Comparison of ENCODE assay signal across 1 cellular context in the genomic region with DNA sequence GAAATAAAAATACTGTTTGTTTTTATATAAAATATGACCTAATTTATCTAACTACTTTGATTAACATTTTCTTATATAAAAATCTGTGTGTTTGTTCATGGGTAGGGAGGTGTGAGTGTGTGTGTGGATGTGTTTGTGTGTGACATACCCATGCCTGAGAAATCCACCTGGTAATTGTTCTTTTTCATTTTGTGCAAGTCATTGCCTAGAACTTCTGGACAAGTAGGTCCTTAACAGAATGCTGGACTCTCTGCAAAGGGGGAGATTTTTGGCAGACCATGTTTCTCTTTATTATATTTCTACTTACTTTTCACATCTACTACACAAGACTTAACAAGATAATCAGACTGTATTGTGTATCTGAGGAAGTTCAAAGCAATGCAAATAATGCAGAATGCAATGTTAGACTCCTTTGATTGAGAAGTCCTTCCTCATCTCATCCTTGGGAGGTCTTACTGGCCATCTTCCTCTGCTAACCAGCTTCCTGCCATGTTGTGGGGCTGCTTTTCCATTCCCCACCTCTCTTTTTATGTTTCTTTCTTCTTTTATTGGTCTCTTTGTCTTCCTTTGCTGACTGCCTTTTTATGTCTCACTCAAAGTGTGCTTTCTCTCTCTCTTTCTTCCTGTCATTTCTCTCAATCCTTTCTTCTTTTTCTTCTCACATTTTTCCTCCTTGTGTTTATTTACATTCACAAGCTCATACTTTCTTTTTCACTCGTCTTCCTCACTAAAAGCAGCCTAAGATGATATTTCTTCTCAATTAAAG.
TF ChIP-seq lines count a peak whose summit lies in the region.

No MANE protein-coding gene starts in this region.

TF ChIP-seq in GM23338, 12 proteins besides CTCF, POLR2A, EP300 and RAD21 (continued from another document):
- TF ChIP-seq, protein P1, sequence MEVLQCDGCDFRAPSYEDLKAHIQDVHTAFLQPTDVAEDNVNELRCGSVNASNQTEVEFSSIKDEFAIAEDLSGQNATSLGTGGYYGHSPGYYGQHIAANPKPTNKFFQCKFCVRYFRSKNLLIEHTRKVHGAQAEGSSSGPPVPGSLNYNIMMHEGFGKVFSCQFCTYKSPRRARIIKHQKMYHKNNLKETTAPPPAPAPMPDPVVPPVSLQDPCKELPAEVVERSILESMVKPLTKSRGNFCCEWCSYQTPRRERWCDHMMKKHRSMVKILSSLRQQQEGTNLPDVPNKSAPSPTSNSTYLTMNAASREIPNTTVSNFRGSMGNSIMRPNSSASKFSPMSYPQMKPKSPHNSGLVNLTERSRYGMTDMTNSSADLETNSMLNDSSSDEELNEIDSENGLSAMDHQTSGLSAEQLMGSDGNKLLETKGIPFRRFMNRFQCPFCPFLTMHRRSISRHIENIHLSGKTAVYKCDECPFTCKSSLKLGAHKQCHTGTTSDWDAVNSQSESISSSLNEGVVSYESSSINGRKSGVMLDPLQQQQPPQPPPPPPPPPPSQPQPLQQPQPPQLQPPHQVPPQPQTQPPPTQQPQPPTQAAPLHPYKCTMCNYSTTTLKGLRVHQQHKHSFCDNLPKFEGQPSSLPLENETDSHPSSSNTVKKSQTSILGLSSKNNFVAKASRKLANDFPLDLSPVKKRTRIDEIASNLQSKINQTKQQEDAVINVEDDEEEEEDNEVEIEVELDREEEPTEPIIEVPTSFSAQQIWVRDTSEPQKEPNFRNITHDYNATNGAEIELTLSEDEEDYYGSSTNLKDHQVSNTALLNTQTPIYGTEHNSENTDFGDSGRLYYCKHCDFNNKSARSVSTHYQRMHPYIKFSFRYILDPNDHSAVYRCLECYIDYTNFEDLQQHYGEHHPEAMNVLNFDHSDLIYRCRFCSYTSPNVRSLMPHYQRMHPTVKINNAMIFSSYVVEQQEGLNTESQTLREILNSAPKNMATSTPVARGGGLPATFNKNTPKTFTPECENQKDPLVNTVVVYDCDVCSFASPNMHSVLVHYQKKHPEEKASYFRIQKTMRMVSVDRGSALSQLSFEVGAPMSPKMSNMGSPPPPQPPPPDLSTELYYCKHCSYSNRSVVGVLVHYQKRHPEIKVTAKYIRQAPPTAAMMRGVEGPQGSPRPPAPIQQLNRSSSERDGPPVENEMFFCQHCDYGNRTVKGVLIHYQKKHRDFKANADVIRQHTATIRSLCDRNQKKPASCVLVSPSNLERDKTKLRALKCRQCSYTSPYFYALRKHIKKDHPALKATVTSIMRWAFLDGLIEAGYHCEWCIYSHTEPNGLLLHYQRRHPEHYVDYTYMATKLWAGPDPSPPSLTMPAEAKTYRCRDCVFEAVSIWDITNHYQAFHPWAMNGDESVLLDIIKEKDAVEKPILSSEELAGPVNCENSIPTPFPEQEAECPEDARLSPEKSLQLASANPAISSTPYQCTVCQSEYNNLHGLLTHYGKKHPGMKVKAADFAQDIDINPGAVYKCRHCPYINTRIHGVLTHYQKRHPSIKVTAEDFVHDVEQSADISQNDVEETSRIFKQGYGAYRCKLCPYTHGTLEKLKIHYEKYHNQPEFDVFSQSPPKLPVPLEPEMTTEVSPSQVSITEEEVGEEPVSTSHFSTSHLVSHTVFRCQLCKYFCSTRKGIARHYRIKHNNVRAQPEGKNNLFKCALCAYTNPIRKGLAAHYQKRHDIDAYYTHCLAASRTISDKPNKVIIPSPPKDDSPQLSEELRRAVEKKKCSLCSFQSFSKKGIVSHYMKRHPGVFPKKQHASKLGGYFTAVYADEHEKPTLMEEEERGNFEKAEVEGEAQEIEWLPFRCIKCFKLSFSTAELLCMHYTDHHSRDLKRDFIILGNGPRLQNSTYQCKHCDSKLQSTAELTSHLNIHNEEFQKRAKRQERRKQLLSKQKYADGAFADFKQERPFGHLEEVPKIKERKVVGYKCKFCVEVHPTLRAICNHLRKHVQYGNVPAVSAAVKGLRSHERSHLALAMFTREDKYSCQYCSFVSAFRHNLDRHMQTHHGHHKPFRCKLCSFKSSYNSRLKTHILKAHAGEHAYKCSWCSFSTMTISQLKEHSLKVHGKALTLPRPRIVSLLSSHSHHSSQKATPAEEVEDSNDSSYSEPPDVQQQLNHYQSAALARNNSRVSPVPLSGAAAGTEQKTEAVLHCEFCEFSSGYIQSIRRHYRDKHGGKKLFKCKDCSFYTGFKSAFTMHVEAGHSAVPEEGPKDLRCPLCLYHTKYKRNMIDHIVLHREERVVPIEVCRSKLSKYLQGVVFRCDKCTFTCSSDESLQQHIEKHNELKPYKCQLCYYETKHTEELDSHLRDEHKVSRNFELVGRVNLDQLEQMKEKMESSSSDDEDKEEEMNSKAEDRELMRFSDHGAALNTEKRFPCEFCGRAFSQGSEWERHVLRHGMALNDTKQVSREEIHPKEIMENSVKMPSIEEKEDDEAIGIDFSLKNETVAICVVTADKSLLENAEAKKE (CRISPR knock-in tag; IDR thresholded peaks at IDR 0.05) = no peak
- no peak for TF ChIP-seq NANOG (IDR thresholded peaks at IDR 0.05; ENCODE audit: borderline replicate concordance)
- TF ChIP-seq JUNB (IDR thresholded peaks at IDR 0.05; ENCODE audit: unreplicated experiment) = no peak
- TF ChIP-seq CREB1 (CRISPR knock-in tag; IDR thresholded peaks at IDR 0.05; ENCODE audit: low read depth) = no peak
- no peak for TF ChIP-seq ETS1 (IDR thresholded peaks at IDR 0.05)
- TF ChIP-seq EZH2phosphoT487 (IDR thresholded peaks at IDR 0.05; ENCODE audit: unreplicated experiment) = no peak
- TF ChIP-seq STAT1 (IDR thresholded peaks at IDR 0.05; ENCODE audit: unreplicated experiment) = no peak
- TF ChIP-seq ZNF331 (CRISPR knock-in tag; IDR thresholded peaks at IDR 0.05; ENCODE audit: low read depth) = no peak
- TF ChIP-seq POLR2AphosphoS5 (IDR thresholded peaks at IDR 0.05; ENCODE audit: low read depth) = no peak
- TF ChIP-seq ZNF114 (CRISPR knock-in tag; IDR thresholded peaks at IDR 0.05) = no peak
